Comparison of ENCODE assay signal across 1 cellular context in genomic region chr13:52208384-52208783, GRCh38.
TF ChIP-seq lines count a peak whose summit lies in the region.

No MANE protein-coding gene starts in this region.

TF ChIP-seq in K562, 482 proteins besides CTCF, POLR2A, EP300 and RAD21:
- 0 out of 2 replicates have a peak, but pooled peaks have one; percentile 27 for TF ChIP-seq FOSL1 (tag; conservative IDR thresholded peaks at IDR 0.05)
